Comparison of ENCODE assay signal across 19 cellular contexts in the genomic region with DNA sequence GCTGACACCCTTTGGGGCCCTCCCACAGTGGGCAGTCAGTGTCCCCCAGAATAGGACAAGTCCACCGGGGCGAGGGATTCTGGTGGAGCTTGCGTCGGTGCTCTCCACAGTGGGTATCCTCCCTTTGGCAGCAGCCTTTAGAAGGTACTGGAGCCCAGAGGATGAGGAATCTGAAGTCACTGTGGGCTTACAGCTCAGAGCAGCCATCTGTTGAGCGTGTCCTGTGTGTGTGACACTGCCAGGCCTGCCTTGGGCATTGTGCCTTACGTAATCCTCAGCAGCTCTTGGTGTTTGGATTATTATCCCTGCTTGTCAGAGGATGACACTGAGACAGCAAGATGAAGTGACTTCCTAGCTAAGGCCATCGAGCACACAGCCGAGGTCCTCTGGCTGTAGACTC. TPM values are rescaled to one million over a fixed set of nuclear protein-coding genes. Genes with fewer than 3 reads are reported as not detected.
DNase-seq lines count a peak whose midpoint lies in the region; TF ChIP-seq lines count a peak whose summit lies in the region.
"Had no signal": no experiment of that assay in that cellular context is flagged by ENCODE, and none has a peak within 500 bp of the region (broad histone marks: within the 10 kb centered on the region; RNA-seq: fewer than 3 reads in every experiment).

No MANE protein-coding gene starts in this region.

- no peak overlapping the region for H3K9ac ChIP-seq in endodermal cell (ENCODE audit: extremely low read depth, low read length, poor library complexity, severe bottlenecking)

- H3K9me3 ChIP-seq in endodermal cell (ENCODE audit: control insufficient read depth, low read length) (no peaks in the 10 kb centered on the region), prostate gland (no peaks in the 10 kb centered on the region)
- H3K9me3 ChIP-seq: right atrium auricular region, upper lobe of left lung had no signal

- intact Hi-C loops in prostate gland (cut with DNase I), result no loop called here

- H3K27me3 Mint-ChIP-seq in endodermal cell (ENCODE audit: insufficient read depth), result peaks cover 67% of the 10 kb centered on the region
- H3K27me3 Mint-ChIP-seq: activated naive CD8-positive, alpha-beta T cell; CD4-positive, alpha-beta T cell had no signal

- no peak for TF ChIP-seq CTCF in RWPE1 (conservative IDR thresholded peaks at IDR 0.05; ENCODE audit: low read depth)
- TF ChIP-seq CTCF in endodermal cell (conservative IDR thresholded peaks at IDR 0.05), result no peak
- TF ChIP-seq CTCF in prostate gland (IDR thresholded peaks at IDR 0.05), result no peak

- no peak overlapping the region for H3K4me3 ChIP-seq in endodermal cell (ENCODE audit: low read length)
- H3K4me3 ChIP-seq in prostate gland, result no peak overlapping the region
- H3K4me3 ChIP-seq: right atrium auricular region, upper lobe of left lung had no signal

- in situ Hi-C loops in G401 (cut with HindIII; ENCODE audit: low sequenced_read_pairs), result no loop called here

- H3K4me1 ChIP-seq in endodermal cell (ENCODE audit: control insufficient read depth, insufficient read depth, low read length), result no peaks in the 10 kb centered on the region
- no peaks in the 10 kb centered on the region for H3K4me1 ChIP-seq in prostate gland (replicated peaks)
- H3K4me1 ChIP-seq: right atrium auricular region had no signal

- no peaks in the 10 kb centered on the region for H3K9me3 Mint-ChIP-seq in endodermal cell
- H3K9me3 Mint-ChIP-seq: CD4-positive, alpha-beta T cell; nephron had no signal

- no peak for TF ChIP-seq POLR2A in prostate gland (IDR thresholded peaks at IDR 0.05)

- H3K4me1 Mint-ChIP-seq in endodermal cell, result peaks cover 13% of the 10 kb centered on the region

- no peaks in the 10 kb centered on the region for H3K27me3 ChIP-seq in endodermal cell (ENCODE audit: control insufficient read depth, insufficient read depth, low read length, poor library complexity, severe bottlenecking)
- H3K27me3 ChIP-seq in prostate gland (replicated peaks; ENCODE audit: insufficient read depth), result no peaks in the 10 kb centered on the region
- H3K27me3 ChIP-seq: right atrium auricular region, upper lobe of left lung had no signal

- CTCF ChIA-PET in RWPE1 (lab: Yijun Ruan, JAX), result interaction anchor here (1.1 to 1.4 kb wide), 2 partner anchors 42 to 89 kb away, joined by 3 to 8 read pairs; no protein-coding TSS in a partner anchor

- POLR2A ChIA-PET in RWPE1 (lab: Yijun Ruan, JAX; ENCODE audit: low non-redundant PET), result interaction anchor here (0.9 kb wide), 1 partner anchor 10 kb away, joined by 3 read pairs; no protein-coding TSS in a partner anchor

- no peak overlapping the region for H3K4me3 Mint-ChIP-seq in endodermal cell
- H3K4me3 Mint-ChIP-seq: activated naive CD8-positive, alpha-beta T cell; CD4-positive, alpha-beta T cell; nephron had no signal

- H3K36me3 ChIP-seq in endodermal cell (ENCODE audit: control insufficient read depth, insufficient read depth, low read length) (peaks cover 55% of the 10 kb centered on the region), prostate gland (peaks cover 5 to 7% of the 10 kb centered on the region in 2 donors)

- DNase-seq in G401 (ENCODE audit: low spot score) (peak; percentile 93), RWPE1 (ENCODE audit: low spot score) (no peak), endodermal cell (peak; percentile 61), nucleus accumbens (lab: John Stamatoyannopoulos, UW) (peak in 47 of 56 donors; percentile 20 to 86 (median 62)), SW480 (ENCODE audit: low spot score) (no peak), DMS53 (lab: John Stamatoyannopoulos, UW) (no peak), HT-29 (ENCODE audit: low spot score) (no peak), prostate gland (ENCODE audit: low spot score) (no peak)
- DNase-seq: CD4-positive, alpha-beta T cell; dermis blood vessel endothelial cell; GOT3; mammary epithelial cell; NCI-H2081; NCI-H526 treated with DMSO at 0.1 percent for 48 hours; stimulated activated naive CD4-positive, alpha-beta T cell; upper lobe of left lung had no signal

- no peak overlapping the region for H3K27ac Mint-ChIP-seq in endodermal cell
- H3K27ac Mint-ChIP-seq: activated naive CD8-positive, alpha-beta T cell; CD4-positive, alpha-beta T cell had no signal

- peaks cover 41% of the 10 kb centered on the region for H3K36me3 Mint-ChIP-seq in endodermal cell (ENCODE audit: low read depth)

- 68 to 80% methylated on average over 5 to 8 of the region's 8 CpGs for WGBS in endodermal cell (ENCODE audit: insufficient coverage in 1 of 2, insufficient read length in 1 of 2), 2 experiments
- WGBS in prostate gland, result 88% methylated on average over 8 of the region's 8 CpGs

- H3K27ac ChIP-seq in RWPE1 (peak overlapping the region; percentile 2; the same call in 1 of the 2 replicates), endodermal cell (ENCODE audit: low read depth, low read length) (peak overlapping the region; percentile 98), prostate gland (no peak overlapping the region)
- H3K27ac ChIP-seq: right atrium auricular region, upper lobe of left lung had no signal

RNA-seq across cellular contexts. Expression of a gene that starts 12.6 kb away (rescaled TPM):
- 58.2 and 61.5 TPM in 2 replicates for total RNA-seq in G401 (2014; rRNA removed; shearing (Covaris generic))
- total RNA-seq in endodermal cell, result 10 to 100 TPM; 51.5 to 60.4 TPM
- 46.9 TPM for polyA plus RNA-seq in endodermal cell (2013, experiment 1 of 2)
- polyA plus RNA-seq in endodermal cell (2013, experiment 2 of 2), result 45.0 TPM
- total RNA-seq in HT-29 (2014; rRNA removed; shearing (Covaris generic)), result 95.2 and 102 TPM in 2 replicates
- total RNA-seq in prostate gland, result 10 to 100 TPM; 33.2 to 41.7 TPM

RNA-seq across cellular contexts. Expression of a gene that starts 36.9 kb away (rescaled TPM):
- 10.6 and 11.9 TPM in 2 replicates for total RNA-seq in G401 (2014; rRNA removed; shearing (Covaris generic))
- total RNA-seq in endodermal cell, result 10 to 100 TPM; 18.5 to 26.5 TPM
- 51.5 TPM for polyA plus RNA-seq in endodermal cell (2013, experiment 1 of 2)
- 53.6 TPM for polyA plus RNA-seq in endodermal cell (2013, experiment 2 of 2)
- total RNA-seq in HT-29 (2014; rRNA removed; shearing (Covaris generic)), result 0.25 TPM in 1 of 2 replicates, not detected in the other
- total RNA-seq in prostate gland, result 10 to 100 TPM; 25.3 to 30.5 TPM

RNA-seq across cellular contexts. Expression of a gene that starts 43.5 kb away (rescaled TPM):
- total RNA-seq in G401 (2014; rRNA removed; shearing (Covaris generic)), result 48.7 and 49.0 TPM in 2 replicates
- 10 to 100 TPM; 22.4 to 25.0 TPM for total RNA-seq in endodermal cell
- polyA plus RNA-seq in endodermal cell (2013, experiment 1 of 2), result 23.8 TPM
- 23.5 TPM for polyA plus RNA-seq in endodermal cell (2013, experiment 2 of 2)
- total RNA-seq in HT-29 (2014; rRNA removed; shearing (Covaris generic)), result 34.9 and 38.2 TPM in 2 replicates
- 10 to 100 TPM; 19.2 to 21.5 TPM for total RNA-seq in prostate gland

Comparison
In these comparisons a context has a peak if more than half of its experiments do, and no peak if none do; other contexts are left out.
1. DNase-seq: peak in G401 (single experiment), endodermal cell (single experiment) and nucleus accumbens (47 of 56); none in RWPE1 (single experiment), SW480 (single experiment), DMS53 (single experiment), HT-29 (single experiment) and prostate gland (single experiment).
2. H3K27ac ChIP-seq: peak in RWPE1 (single experiment) and endodermal cell (single experiment); none in prostate gland (0 of 2).